In genomic region chr18:76099931-76100457, GRCh38 we compare ENCODE assay signal across 21 cellular contexts.
"Had no signal": no experiment of that assay in that cellular context is flagged by ENCODE, and none has a peak within 500 bp of the region (broad histone marks: within the 10 kb centered on the region; RNA-seq: fewer than 3 reads in every experiment).

No MANE protein-coding gene starts in this region.

- H3K36me3 Mint-ChIP-seq: stimulated activated effector memory CD8-positive, alpha-beta T cell treated with anti-CD3 and anti-CD28 coated beads, Interleukin-12 subunit alpha, Interleukin-12 subunit beta, amount 100 ng/mL, for 72 hours had no signal

- H3K4me3 ChIP-seq: colonic mucosa, prostate gland, sigmoid colon, stomach, thyroid gland, vagina had no signal

- H3K4me3 Mint-ChIP-seq: naive thymus-derived CD4-positive, alpha-beta T cell; nephron; stimulated activated effector memory CD8-positive, alpha-beta T cell treated with anti-CD3 and anti-CD28 coated beads, Interleukin-12 subunit alpha, Interleukin-12 subunit beta, amount 100 ng/mL, for 72 hours had no signal

- ATAC-seq: left lobe of liver; naive thymus-derived CD4-positive, alpha-beta T cell; right cardiac atrium; stimulated activated effector memory CD8-positive, alpha-beta T cell treated with anti-CD3 and anti-CD28 coated beads, Interleukin-12 subunit alpha, Interleukin-12 subunit beta, amount 100 ng/mL, for 72 hours had no signal

- H3K4me1 Mint-ChIP-seq: naive thymus-derived CD4-positive, alpha-beta T cell; stimulated activated effector memory CD8-positive, alpha-beta T cell treated with anti-CD3 and anti-CD28 coated beads, Interleukin-12 subunit alpha, Interleukin-12 subunit beta, amount 100 ng/mL, for 72 hours had no signal

- H3K4me1 ChIP-seq: colonic mucosa, prostate gland, sigmoid colon, stomach, thyroid gland, vagina had no signal

- DNase-seq: colonic mucosa; dermis blood vessel endothelial cell; effector memory CD4-positive, alpha-beta T cell; erythroblast; hypothalamus; mesenchymal stem cell; midbrain; naive thymus-derived CD4-positive, alpha-beta T cell; right cardiac atrium; sigmoid colon; stimulated activated CD4-positive, alpha-beta T cell treated with anti-CD3 and anti-CD28 coated beads, Interleukin-2, amount 100 ng/mL, for 24 hours; stimulated activated CD4-positive, alpha-beta T cell treated with anti-CD3 and anti-CD28 coated beads, Interleukin-4, amount 100 ng/mL, for 24 hours; stimulated activated naive CD4-positive, alpha-beta T cell treated with Interleukin-2 at 50 U/mL for 16 hours; stomach; thyroid gland; trophoblast cell had no signal

- H3K9me3 ChIP-seq: colonic mucosa, prostate gland, thyroid gland, vagina had no signal

- H3K27ac Mint-ChIP-seq: naive thymus-derived CD4-positive, alpha-beta T cell; stimulated activated effector memory CD8-positive, alpha-beta T cell treated with anti-CD3 and anti-CD28 coated beads, Interleukin-12 subunit alpha, Interleukin-12 subunit beta, amount 100 ng/mL, for 72 hours had no signal

- H3K36me3 ChIP-seq: colonic mucosa, prostate gland, sigmoid colon, stomach, thyroid gland, vagina had no signal

- H3K27me3 ChIP-seq: colonic mucosa, sigmoid colon, stomach, thyroid gland, vagina had no signal

- H3K27ac ChIP-seq: colonic mucosa, prostate gland, sigmoid colon, stomach, thyroid gland, vagina had no signal
